20 cellular contexts compared by ENCODE assay signal in genomic region chr11:79353706-79354105, GRCh38.
A peak's percentile ranks its signal among the peaks of the same experiment; 100 is the strongest.
DNase-seq lines count a peak whose midpoint lies in the region; ATAC-seq and TF ChIP-seq lines count a peak whose summit lies in the region.
"Had no signal": no experiment of that assay in that cellular context is flagged by ENCODE, and none has a peak within 500 bp of the region (broad histone marks: within the 10 kb centered on the region; RNA-seq: fewer than 3 reads in every experiment).

No MANE protein-coding gene starts in this region.

- peaks cover 0 to 10% (median 0%) of the 10 kb centered on the region in 4 donors for H3K4me1 ChIP-seq in tibial artery
- H3K4me1 ChIP-seq: SJSA1 had no signal

- H3K36me3 ChIP-seq in tibial artery: no peaks in the 10 kb centered on the region
- H3K36me3 ChIP-seq: SJSA1 had no signal

- H3K27ac ChIP-seq in tibial artery: no peak overlapping the region
- H3K27ac ChIP-seq: SJSA1 had no signal

- no peaks in the 10 kb centered on the region for H3K27me3 ChIP-seq in tibial artery
- H3K27me3 ChIP-seq: SJSA1 had no signal

- DNase-seq in AG08395 (ENCODE audit: low spot score): peak; percentile 46
- DNase-seq in EH (ENCODE audit: low read depth): peak; percentile 1
- DNase-seq in M059J (ENCODE audit: low read depth): peak; percentile 66
- DNase-seq in fibroblast of mammary gland (ENCODE audit: low read depth): peak; percentile 44
- DNase-seq in stimulated activated naive CD8-positive, alpha-beta T cell treated with anti-CD3 and anti-CD28 coated beads, Interleukin-15, Interleukin-2, amounts not matched to agents 100 U/mL and 50 U/mL, for 24 hours: no peak
- no peak for DNase-seq in stimulated activated CD4-positive, alpha-beta T cell treated with anti-CD3 and anti-CD28 coated beads, Interleukin-15, amount 100 ng/mL, for 24 hours
- DNase-seq in tibial artery: no peak
- no peak for DNase-seq in activated CD4-positive, CD25-positive, alpha-beta regulatory T cell (lab: John Stamatoyannopoulos, UW)
- DNase-seq: CD4-positive, alpha-beta T cell; COR-L47; DND-41; NCI-H1092 treated with DMSO at 0.1 percent for 48 hours; NCI-H1436 treated with DMSO at 0.1 percent for 48 hours; NCI-H1930; NCI-H2227 treated with DMSO at 0.1 percent for 48 hours; NCI-H510A; NK-92 treated with Interleukin-12 subunit alpha and Interleukin-12 subunit beta, amount 100 ng/mL, for 24 hours had no signal

- H3K9me3 ChIP-seq in tibial artery: no peaks in the 10 kb centered on the region
- H3K9me3 ChIP-seq: SJSA1 had no signal

- ATAC-seq in stimulated activated naive CD8-positive, alpha-beta T cell treated with anti-CD3 and anti-CD28 coated beads, Interleukin-15, Interleukin-2, amounts not matched to agents 100 U/mL and 50 U/mL, for 24 hours: no peak
- ATAC-seq: K562, Panc1 had no signal

- intact Hi-C loops in tibial artery (cut with DNase I; ENCODE audit: low total_unique reads): no loop called here

- H3K4me3 ChIP-seq in fibroblast of mammary gland (ENCODE audit: control insufficient read depth, low read depth, low read length) (no peak overlapping the region), tibial artery (no peak overlapping the region)
- H3K4me3 ChIP-seq: K562, SJSA1 had no signal

- no peak for TF ChIP-seq CTCF in fibroblast of mammary gland (conservative IDR thresholded peaks at IDR 0.05; ENCODE audit: control insufficient read depth, insufficient read depth, low read depth, low read length)
- no peak for TF ChIP-seq CTCF in tibial artery (IDR thresholded peaks at IDR 0.05)

Comparison
In these comparisons a context has a peak if more than half of its experiments do, and no peak if none do; other contexts are left out.
1. DNase-seq: peak in AG08395 (single experiment), EH (single experiment), M059J (single experiment) and fibroblast of mammary gland (single experiment); none in stimulated activated naive CD8-positive, alpha-beta T cell treated with anti-CD3 and anti-CD28 coated beads, Interleukin-15, Interleukin-2, amounts not matched to agents 100 U/mL and 50 U/mL, for 24 hours (single experiment), stimulated activated CD4-positive, alpha-beta T cell treated with anti-CD3 and anti-CD28 coated beads, Interleukin-15, amount 100 ng/mL, for 24 hours (single experiment), tibial artery (0 of 2) and activated CD4-positive, CD25-positive, alpha-beta regulatory T cell (0 of 4).